ENCODE assay signal across 18 cellular contexts in the genomic region with DNA sequence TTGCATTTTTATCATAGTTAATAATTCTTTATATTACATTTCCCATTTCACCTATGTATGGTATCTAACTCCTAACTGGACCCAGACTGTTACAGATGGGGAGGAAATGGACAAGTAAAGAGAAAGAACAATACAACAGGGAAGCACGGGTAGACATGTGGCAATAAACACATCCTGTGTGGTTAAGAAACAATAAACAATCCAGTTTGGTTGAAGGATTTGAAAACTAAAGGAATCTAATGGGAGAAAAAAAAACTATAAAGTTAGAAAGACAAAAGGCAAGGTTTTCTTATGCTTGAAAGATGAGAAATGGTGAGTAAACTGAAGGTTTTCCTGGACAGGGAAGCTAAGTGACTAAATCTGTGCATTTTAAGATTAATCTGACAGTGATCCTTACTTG. TPM values are rescaled to one million over a fixed set of nuclear protein-coding genes. Genes with fewer than 3 reads are reported as not detected.
DNase-seq lines count a peak whose midpoint lies in the region; ATAC-seq and TF ChIP-seq lines count a peak whose summit lies in the region.
"Had no signal": no experiment of that assay in that cellular context is flagged by ENCODE, and none has a peak within 500 bp of the region (broad histone marks: within the 10 kb centered on the region; RNA-seq: fewer than 3 reads in every experiment).

No MANE protein-coding gene starts in this region.

- peak overlapping the region; percentile 12 for H3K27ac Mint-ChIP-seq in activated CD8-positive, alpha-beta memory T cell treated with anti-CD3 and anti-CD28 coated beads, Interleukin-2, amount 10 ng/mL, durations not matched to agents 7 days and 5 days

- H3K4me1 Mint-ChIP-seq in activated CD8-positive, alpha-beta memory T cell treated with anti-CD3 and anti-CD28 coated beads, Interleukin-2, amount 10 ng/mL, durations not matched to agents 7 days and 5 days, result peaks cover 51% of the 10 kb centered on the region

- no peaks in the 10 kb centered on the region for H3K27me3 ChIP-seq in thyroid gland
- H3K27me3 ChIP-seq: adrenal gland, colonic mucosa, right atrium auricular region, testis had no signal

- no peak for TF ChIP-seq POLR2A in thyroid gland (IDR thresholded peaks at IDR 0.05)

- WGBS in thyroid gland, 2 donors, result 49 to 73% methylated on average over 1 of the region's 1 CpG

- H3K4me3 ChIP-seq in thyroid gland (replicated peaks in 1 of 3), result no peak overlapping the region
- H3K4me3 ChIP-seq: adrenal gland, colonic mucosa, right atrium auricular region, testis had no signal

- no peak for DNase-seq in activated CD8-positive, alpha-beta memory T cell treated with anti-CD3 and anti-CD28 coated beads, Interleukin-2, amount 10 ng/mL, durations not matched to agents 7 days and 5 days
- DNase-seq in activated CD8-positive, alpha-beta memory T cell treated with anti-CD3 and anti-CD28 coated beads for 24 hours, result no peak
- peak; percentile 50 for DNase-seq in HT1080 (ENCODE audit: low read depth)
- DNase-seq in dermis microvascular lymphatic vessel endothelial cell (ENCODE audit: low read depth in 2 of 2), result peak; percentile 40 to 70
- peak; percentile 27 for DNase-seq in pulmonary artery endothelial cell (ENCODE audit: low read depth, low spot score)
- DNase-seq in Ammon's horn (ENCODE audit: low spot score), result no peak
- DNase-seq in thyroid gland, result no peak
- no peak for DNase-seq in NCI-H128 (lab: John Stamatoyannopoulos, UW; ENCODE audit: unreplicated experiment)
- DNase-seq: activated CD4-positive, CD25-positive, alpha-beta regulatory T cell treated with anti-CD3 and anti-CD28 coated beads, Interleukin-2, amount 50 U/mL, for 72 hours; adrenal gland; colonic mucosa; naive thymus-derived CD4-positive, alpha-beta T cell; NCI-H1092 treated with DMSO at 0.1 percent for 48 hours; NCI-H82; RPMI8226; testis had no signal

- no peak overlapping the region for H3K27ac ChIP-seq in thyroid gland
- H3K27ac ChIP-seq: adrenal gland, colonic mucosa, right atrium auricular region, testis had no signal

- peaks cover 6 to 8% of the 10 kb centered on the region in 2 donors for H3K36me3 ChIP-seq in thyroid gland
- H3K36me3 ChIP-seq: adrenal gland, colonic mucosa had no signal

- no peak overlapping the region for H3K4me3 Mint-ChIP-seq in activated CD8-positive, alpha-beta memory T cell treated with anti-CD3 and anti-CD28 coated beads, Interleukin-2, amount 10 ng/mL, durations not matched to agents 7 days and 5 days
- H3K4me3 Mint-ChIP-seq: naive thymus-derived CD4-positive, alpha-beta T cell had no signal

- ATAC-seq in activated CD8-positive, alpha-beta memory T cell treated with anti-CD3 and anti-CD28 coated beads, Interleukin-2, amount 10 ng/mL, durations not matched to agents 7 days and 5 days, result no peak
- ATAC-seq: esophagus mucosa; naive thymus-derived CD4-positive, alpha-beta T cell had no signal

- H3K9me3 ChIP-seq in thyroid gland, result no peaks in the 10 kb centered on the region
- H3K9me3 ChIP-seq: adrenal gland, colonic mucosa, right atrium auricular region, testis had no signal

- H3K27me3 Mint-ChIP-seq in activated CD8-positive, alpha-beta memory T cell treated with anti-CD3 and anti-CD28 coated beads, Interleukin-2, amount 10 ng/mL, durations not matched to agents 7 days and 5 days, result no peaks in the 10 kb centered on the region
- H3K27me3 Mint-ChIP-seq: naive thymus-derived CD4-positive, alpha-beta T cell had no signal

- intact Hi-C loops in thyroid gland (cut with DNase I), result no loop called here

- peaks cover 53% of the 10 kb centered on the region for H3K36me3 Mint-ChIP-seq in activated CD8-positive, alpha-beta memory T cell treated with anti-CD3 and anti-CD28 coated beads, Interleukin-2, amount 10 ng/mL, durations not matched to agents 7 days and 5 days

- H3K4me1 ChIP-seq in thyroid gland, result no peaks in the 10 kb centered on the region
- H3K4me1 ChIP-seq: colonic mucosa, right atrium auricular region, testis had no signal

- CTCF ChIA-PET in activated CD8-positive, alpha-beta memory T cell treated with anti-CD3 and anti-CD28 coated beads, Interleukin-2, amount 10 ng/mL, durations not matched to agents 7 days and 5 days (lab: Charles Lee), result no interaction called here

- peaks cover 3% of the 10 kb centered on the region for H3K9me3 Mint-ChIP-seq in activated CD8-positive, alpha-beta memory T cell treated with anti-CD3 and anti-CD28 coated beads, Interleukin-2, amount 10 ng/mL, durations not matched to agents 7 days and 5 days (ENCODE audit: low read depth)

- no peak for TF ChIP-seq CTCF in thyroid gland (IDR thresholded peaks at IDR 0.05)

RNA-seq across cellular contexts. Expression of gene ALDH8A1, which starts 34.9 kb away (rescaled TPM):
- total RNA-seq in activated CD8-positive, alpha-beta memory T cell treated with anti-CD3 and anti-CD28 coated beads, Interleukin-2, amount 10 ng/mL, durations not matched to agents 7 days and 5 days, result 1 to 10 TPM in 1 of 2 experiments, under 1 TPM in 1; 0.84 to 2.5 TPM
- 0.03 and 0.13 TPM in 2 replicates for total RNA-seq in HT1080 (2014; rRNA removed; shearing (Covaris generic))
- not detected in 2 replicates for polyA plus RNA-seq in HT1080 (2015; cell fraction: cytosol; rRNA removed)
- 0.23 and 0.35 TPM in 2 replicates for polyA plus RNA-seq in HT1080 (2015; cell fraction: nucleus; rRNA removed)
- 0.13 and 0.25 TPM in 2 replicates for total RNA-seq in dermis microvascular lymphatic vessel endothelial cell
- 0.46 and 1.1 TPM in 2 replicates for total RNA-seq in pulmonary artery endothelial cell
- total RNA-seq in thyroid gland, result under 1 TPM in 3 of 4 donors, not detected in 1; 0.13 to 0.54 (median 0.33) TPM

Comparison
In these comparisons a context has a peak if more than half of its experiments do, and no peak if none do; other contexts are left out.
1. DNase-seq: peak in HT1080 (single experiment), dermis microvascular lymphatic vessel endothelial cell (2 of 2) and pulmonary artery endothelial cell (single experiment); none in activated CD8-positive, alpha-beta memory T cell treated with anti-CD3 and anti-CD28 coated beads, Interleukin-2, amount 10 ng/mL, durations not matched to agents 7 days and 5 days (single experiment), activated CD8-positive, alpha-beta memory T cell treated with anti-CD3 and anti-CD28 coated beads for 24 hours (single experiment), Ammon's horn (single experiment), thyroid gland (0 of 2) and NCI-H128 (single experiment).